Comparison of ENCODE assay signal across 14 cellular contexts in genomic region chr2:73897240-73897583, GRCh38. TPM values are rescaled to one million over a fixed set of nuclear protein-coding genes. Genes with fewer than 3 reads are reported as not detected.
A peak's percentile ranks its signal among the peaks of the same experiment; 100 is the strongest.
DNase-seq lines count a peak whose midpoint lies in the region; ATAC-seq, FAIRE-seq and TF ChIP-seq lines count a peak whose summit lies in the region.
"Had no signal": no experiment of that assay in that cellular context is flagged by ENCODE, and none has a peak within 500 bp of the region (broad histone marks: within the 10 kb centered on the region; RNA-seq: fewer than 3 reads in every experiment).

No MANE protein-coding gene starts in this region.

- peaks cover 0 to under 1% of the 10 kb centered on the region in 2 donors for H3K27me3 Mint-ChIP-seq in natural killer cell treated with Interleukin-12 subunit alpha and Interleukin-12 subunit beta and Interleukin-15 and Interleukin-18, amount 100 ng/mL, for 72 hours
- peaks cover 11% of the 10 kb centered on the region for H3K27me3 Mint-ChIP-seq in Calu3 (ENCODE audit: unreplicated experiment)

- no peak for TF ChIP-seq RAD21 in HepG2 (CRISPR knock-in tag; IDR thresholded peaks at IDR 0.05)
- TF ChIP-seq RAD21 in K562 (CRISPR knock-in tag; conservative IDR thresholded peaks at IDR 0.05 in 1 of 2, IDR thresholded peaks at IDR 0.05 in 1 of 2) = no peak

- H3K9me3 Mint-ChIP-seq in natural killer cell treated with Interleukin-12 subunit alpha and Interleukin-12 subunit beta and Interleukin-15 and Interleukin-18, amount 100 ng/mL, for 72 hours = peaks cover 5% of the 10 kb centered on the region
- H3K9me3 Mint-ChIP-seq in Calu3 (ENCODE audit: low read depth, unreplicated experiment) = no peaks in the 10 kb centered on the region

- intact Hi-C loops in HepG2 (cut with micrococcal nuclease; ENCODE audit: unreplicated experiment) (no loop called here), right lobe of liver (cut with DNase I) (no loop called here), K562 (cut with micrococcal nuclease) (no loop called here), aorta (cut with DNase I) (no loop called here), Right ventricle myocardium inferior (cut with DNase I) (no loop called here), Calu3 (cut with micrococcal nuclease; ENCODE audit: unreplicated experiment) (no loop called here)

- CTCF ChIA-PET in HepG2 (lab: Yijun Ruan, JAX; ENCODE audit: low intra/inter-chr PET ratio, low total read pairs) (no interaction called here), K562 (lab: Yijun Ruan, JAX; ENCODE audit: low intra/inter-chr PET ratio) (no interaction called here), Calu3 (lab: Charles Lee) (no interaction called here)

- TF ChIP-seq POLR2A in HepG2 (IDR thresholded peaks at IDR 0.05; ENCODE audit: insufficient read depth in 1 of 2, low read depth in 2 of 2, low read length in 2 of 2) = no peak
- TF ChIP-seq POLR2A in right lobe of liver (IDR thresholded peaks at IDR 0.05) = no peak
- no peak for TF ChIP-seq POLR2A in K562 (conservative IDR thresholded peaks at IDR 0.05)

- peak overlapping the region; percentile 80 to 97 for H3K27ac Mint-ChIP-seq in natural killer cell treated with Interleukin-12 subunit alpha and Interleukin-12 subunit beta and Interleukin-15 and Interleukin-18, amount 100 ng/mL, for 72 hours
- H3K27ac Mint-ChIP-seq in Calu3 (ENCODE audit: unreplicated experiment) = no peak overlapping the region

- peak overlapping the region; percentile 55 for H3K4me3 Mint-ChIP-seq in natural killer cell treated with Interleukin-12 subunit alpha and Interleukin-12 subunit beta and Interleukin-15 and Interleukin-18, amount 100 ng/mL, for 72 hours
- no peak overlapping the region for H3K4me3 Mint-ChIP-seq in Calu3 (ENCODE audit: low read depth, unreplicated experiment)

- 24% methylated on average over 4 of the region's 4 CpGs for WGBS in HepG2 (ENCODE audit: low lambda C conversion rate)
- WGBS in right lobe of liver (ENCODE audit: insufficient coverage, low coverage, low lambda C conversion rate, missing lambda C conversion rate) = 50% methylated on average over 2 of the region's 4 CpGs
- 26% methylated on average over 4 of the region's 4 CpGs for WGBS in K562 (ENCODE audit: insufficient coverage, low coverage, missing lambda C conversion rate)
- 4 to 22% methylated on average over 4 of the region's 4 CpGs for WGBS in aorta, 2 donors

- TF ChIP-seq CTCF in HepG2 (CRISPR knock-in tag; IDR thresholded peaks at IDR 0.05) (no peak), right lobe of liver (IDR thresholded peaks at IDR 0.05) (no peak), K562 (IDR thresholded peaks at IDR 0.05 in 2 of 3, conservative IDR thresholded peaks at IDR 0.05 in 1 of 3; ENCODE audit: insufficient read depth in 2 of 3, low read depth in 1 of 3, low read length in 3 of 3) (no peak), Calu3 (IDR thresholded peaks at IDR 0.05; ENCODE audit: unreplicated experiment) (no peak)

- no peak overlapping the region; a peak in 1 of 6 replicates for H3K4me3 ChIP-seq in HepG2 (replicated peaks in 1 of 3; ENCODE audit: insufficient read depth in 1 of 3, low read depth in 2 of 3, low read length in 3 of 3)
- H3K4me3 ChIP-seq in right lobe of liver = no peak overlapping the region
- no peak overlapping the region for H3K4me3 ChIP-seq in K562
- peak overlapping the region in 1 of 2 donors; percentile 16 for H3K4me3 ChIP-seq in aorta (ENCODE audit: low read length in 2 of 2)
- H3K4me3 ChIP-seq: adrenal gland had no signal

- H3K4me2 ChIP-seq in HepG2 (ENCODE audit: low read depth, low read length) (peak overlapping the region; percentile 36), K562 (ENCODE audit: insufficient read depth, low read length) (no peak overlapping the region; the same call in 1 of the 2 replicates)

- BruUV-seq in HepG2 (replicated peaks; lab: Mats Ljungman, UMichigan) = no TSS peak
- no TSS peak for BruUV-seq in K562 (replicated peaks; lab: Mats Ljungman, UMichigan)
- no TSS peak for BruUV-seq in Calu3 (replicated peaks; lab: Mats Ljungman, UMichigan)

- H2AFZ ChIP-seq in HepG2 (ENCODE audit: low read length) (peak overlapping the region; percentile 9), K562 (ENCODE audit: low read depth, low read length) (peak overlapping the region; percentile 81)

- H3K9me3 ChIP-seq in HepG2 (ENCODE audit: low read length) (no peaks in the 10 kb centered on the region), right lobe of liver (no peaks in the 10 kb centered on the region), K562 (replicated peaks; ENCODE audit: control insufficient read depth, insufficient read depth, low read depth, low read length) (no peaks in the 10 kb centered on the region; the same call in 1 of the 2 replicates), aorta (ENCODE audit: control insufficient read depth, low read length) (no peaks in the 10 kb centered on the region)
- H3K9me3 ChIP-seq: adrenal gland had no signal

- no peaks in the 10 kb centered on the region for H3K9me1 ChIP-seq in K562 (ENCODE audit: control insufficient read depth, insufficient read depth, low read length)

- H3K27me3 ChIP-seq in HepG2 (ENCODE audit: control insufficient read depth in 1 of 2, insufficient read depth in 2 of 2, low read length in 2 of 2) (peaks cover 6 to 73% of the 10 kb centered on the region in 2 experiments; a peak in 4 of 5 replicates), right lobe of liver (no peaks in the 10 kb centered on the region), K562 (ENCODE audit: control insufficient read depth in 2 of 2, insufficient read depth in 2 of 2, low read length in 2 of 2) (no peaks in the 10 kb centered on the region), aorta (ENCODE audit: control insufficient read depth in 1 of 2, insufficient read depth in 2 of 2, low read length in 1 of 2) (no peaks in the 10 kb centered on the region)
- H3K27me3 ChIP-seq: adrenal gland had no signal

- H3K79me2 ChIP-seq in HepG2 (ENCODE audit: insufficient read depth, low read length) (no peaks in the 10 kb centered on the region), K562 (ENCODE audit: control insufficient read depth, insufficient read depth, low read length) (no peaks in the 10 kb centered on the region)

- no peak overlapping the region for H3K27ac ChIP-seq in HepG2 (ENCODE audit: extremely low read length, insufficient read depth, low read length)
- H3K27ac ChIP-seq in right lobe of liver = no peak overlapping the region
- H3K27ac ChIP-seq in K562 (ENCODE audit: extremely low read depth, low read depth, low read length) = no peak overlapping the region
- peak overlapping the region; percentile 13 to 23 for H3K27ac ChIP-seq in aorta (ENCODE audit: low read depth in 1 of 2, low read length in 2 of 2)
- H3K27ac ChIP-seq: adrenal gland had no signal

- no peak for TF ChIP-seq EP300 in HepG2 (IDR thresholded peaks at IDR 0.05; ENCODE audit: low read depth in 2 of 2, low read length in 2 of 2)
- no peak for TF ChIP-seq EP300 in HepG2 (CRISPR knock-in tag; IDR thresholded peaks at IDR 0.05; ENCODE audit: borderline replicate concordance)
- no peak for TF ChIP-seq EP300 in K562 (IDR thresholded peaks at IDR 0.05; ENCODE audit: low read length)

- H4K20me1 ChIP-seq in HepG2 (ENCODE audit: insufficient read depth, low read length) (no peaks in the 10 kb centered on the region), K562 (replicated peaks; ENCODE audit: control insufficient read depth, insufficient read depth, low read length) (no peaks in the 10 kb centered on the region)

- H3K36me3 Mint-ChIP-seq in natural killer cell treated with Interleukin-12 subunit alpha and Interleukin-12 subunit beta and Interleukin-15 and Interleukin-18, amount 100 ng/mL, for 72 hours = no peaks in the 10 kb centered on the region
- H3K36me3 Mint-ChIP-seq in Calu3 (ENCODE audit: insufficient read depth, unreplicated experiment) = no peaks in the 10 kb centered on the region

- H3K9ac ChIP-seq in HepG2 (ENCODE audit: insufficient read depth, low read depth, low read length) (no peak overlapping the region), K562 (ENCODE audit: insufficient read depth in 1 of 2, low read depth in 2 of 2, low read length in 2 of 2) (peak overlapping the region in 1 of 2 experiments; percentile 28; a peak in 1 of 4 replicates)

- H3K4me1 ChIP-seq in HepG2 (ENCODE audit: insufficient read depth, low read length) (peaks cover 16% of the 10 kb centered on the region), right lobe of liver (no peaks in the 10 kb centered on the region), K562 (replicated peaks in 1 of 2; ENCODE audit: control insufficient read depth in 2 of 2, insufficient read depth in 2 of 2, low read length in 2 of 2) (peaks cover 0 to 10% of the 10 kb centered on the region in 2 experiments; a peak in 1 of 5 replicates), aorta (ENCODE audit: control insufficient read depth in 1 of 2, insufficient read depth in 2 of 2, low read length in 2 of 2) (no peaks in the 10 kb centered on the region)
- H3K4me1 ChIP-seq: adrenal gland had no signal

- DNase-seq in HepG2 (ENCODE audit: low spot score) = no peak
- DNase-seq in right lobe of liver = no peak
- no peak for DNase-seq in K562 (ENCODE audit: extremely low read depth in 1 of 4, low spot score in 3 of 4)
- DNase-seq in natural killer cell treated with Interleukin-12 subunit alpha and Interleukin-12 subunit beta and Interleukin-15 and Interleukin-18, amount 100 ng/mL, for 72 hours (ENCODE audit: low spot score) = no peak
- DNase-seq in aorta = peak in 1 of 2 donors; percentile 47
- no peak for DNase-seq in NCI-H128 (lab: John Stamatoyannopoulos, UW; ENCODE audit: unreplicated experiment)
- DNase-seq in Right ventricle myocardium inferior (ENCODE audit: missing footprints) = no peak
- no peak for DNase-seq in Calu3
- DNase-seq: adrenal gland, DMS53, foreskin melanocyte, NCI-H446, PC-3 had no signal

- H3K36me3 ChIP-seq in HepG2 (replicated peaks in 1 of 2; ENCODE audit: control insufficient read depth in 1 of 2, insufficient read depth in 2 of 2, low read length in 2 of 2) (no peaks in the 10 kb centered on the region), right lobe of liver (no peaks in the 10 kb centered on the region), K562 (ENCODE audit: control insufficient read depth, insufficient read depth, low read length) (no peaks in the 10 kb centered on the region), aorta (ENCODE audit: control insufficient read depth in 1 of 2, insufficient read depth in 2 of 2, low read length in 1 of 2) (peaks cover 4 to 6% of the 10 kb centered on the region in 2 donors)
- H3K36me3 ChIP-seq: adrenal gland had no signal

- in situ Hi-C loops in HepG2 (cut with HindIII; ENCODE audit: extremely low pct_ligation_motif_present, low pct_unique_long_range_greater_than_20kb) = no loop called here
- in situ Hi-C loops in K562 (cut with MboI) = no loop called here

- H3K4me1 Mint-ChIP-seq in natural killer cell treated with Interleukin-12 subunit alpha and Interleukin-12 subunit beta and Interleukin-15 and Interleukin-18, amount 100 ng/mL, for 72 hours (ENCODE audit: low read depth in 2 of 2) = peaks cover 35 to 41% of the 10 kb centered on the region in 2 donors
- H3K4me1 Mint-ChIP-seq in Calu3 (ENCODE audit: low read depth, unreplicated experiment) = peaks cover 7% of the 10 kb centered on the region

- ATAC-seq in HepG2 (peak; percentile 40), right lobe of liver (no peak), K562 (peak; percentile 53), aorta (ENCODE audit: low FRiP score) (no peak), Right ventricle myocardium inferior (no peak)
- no peak for ATAC-seq in natural killer cell treated with Interleukin-12 subunit alpha and Interleukin-12 subunit beta and Interleukin-15 and Interleukin-18, amount 100 ng/mL, for 72 hours
- ATAC-seq: PC-3 had no signal

- POLR2A ChIA-PET in HepG2 (lab: Yijun Ruan, JAX) = no interaction called here
- POLR2A ChIA-PET in K562 (lab: Yijun Ruan, JAX) = interaction anchor here (0.7 to 1.3 kb wide), 2 partner anchors 24 to 213 kb away, joined by 3 read pairs; no protein-coding TSS in a partner anchor

- FAIRE-seq in HepG2 (lab: Jason Lieb, UNC) (no peak), K562 (lab: Jason Lieb, UNC) (no peak)

RNA-seq across cellular contexts. Expression of gene ACTG2, which starts 4.4 kb away (rescaled TPM):
- 0.13 and 0.14 TPM in 2 replicates for total RNA-seq in HepG2 (2016; rRNA removed; fragmentation: Illumina TruSeq; extraction: Trizol)
- not detected in 2 replicates for total RNA-seq in HepG2 (2016; cell fraction: cytosol; rRNA removed; fragmentation: Illumina TruSeq; extraction: Trizol; ENCODE audit: low read depth)
- total RNA-seq in HepG2 (2016; cell fraction: insoluble cytoplasmic fraction; rRNA removed; fragmentation: Illumina TruSeq; extraction: Trizol) = 0.06 and 0.43 TPM in 2 replicates
- total RNA-seq in HepG2 (2016; cell fraction: membrane; rRNA removed; fragmentation: Illumina TruSeq; extraction: Trizol) = 0.15 TPM in 1 of 2 replicates, not detected in the other
- 0.28 TPM in 1 of 2 replicates, not detected in the other for total RNA-seq in HepG2 (2016; cell fraction: nucleus; rRNA removed; fragmentation: Illumina TruSeq; extraction: Trizol)
- not detected in 2 replicates for polyA plus RNA-seq in HepG2 (2011; rRNA removed)
- 0.04 and 0.05 TPM in 2 replicates for polyA plus RNA-seq in HepG2 (2011; cell fraction: cytosol; rRNA removed)
- polyA plus RNA-seq in HepG2 (2011; cell fraction: nucleus; rRNA removed) = not detected in 2 replicates
- 0.12 TPM in 1 of 2 replicates, not detected in the other for polyA plus RNA-seq in HepG2 (2012)
- polyA plus RNA-seq in HepG2 (2016; cell fraction: cytosol; fragmentation: Illumina TruSeq; extraction: Trizol; ENCODE audit: low read depth) = 0.11 and 0.15 TPM in 2 replicates
- polyA plus RNA-seq in HepG2 (2016; cell fraction: insoluble cytoplasmic fraction; fragmentation: Illumina TruSeq; extraction: Trizol; ENCODE audit: low read depth) = 0.32 and 0.35 TPM in 2 replicates
- not detected in 2 replicates for polyA plus RNA-seq in HepG2 (2016; cell fraction: membrane; fragmentation: Illumina TruSeq; extraction: Trizol; ENCODE audit: low read depth)
- polyA plus RNA-seq in HepG2 (2016; cell fraction: nucleus; fragmentation: Illumina TruSeq; extraction: Trizol; ENCODE audit: insufficient read depth, low read depth) = 0.45 and 0.98 TPM in 2 replicates
- polyA minus RNA-seq in HepG2 (2011; rRNA and poly(A)+ RNA removed; ENCODE audit: low replicate concordance) = 0.28 TPM in 1 of 2 replicates, not detected in the other
- polyA minus RNA-seq in HepG2 (2011; cell fraction: cytosol; rRNA and poly(A)+ RNA removed) = not detected in 2 replicates
- polyA minus RNA-seq in HepG2 (2011; cell fraction: nucleus; rRNA and poly(A)+ RNA removed) = not detected in 2 replicates
- total RNA-seq in right lobe of liver = 10 to 100 TPM in 1 of 6 experiments, 1 to 10 TPM in 4, under 1 TPM in 1; 0.39 to 12.8 (median 1.1) TPM
- not detected in 2 replicates for total RNA-seq in K562 (2011; cell fraction: chromatin; rRNA removed; ENCODE audit: low replicate concordance)
- not detected in 2 replicates for total RNA-seq in K562 (2011; cell fraction: nucleolus; rRNA removed)
- not detected in 2 replicates for total RNA-seq in K562 (2011; cell fraction: nucleoplasm; rRNA removed)
- total RNA-seq in K562 (2014; rRNA removed) = not detected in 2 replicates
- not detected in 2 replicates for total RNA-seq in K562 (2014; rRNA removed; fragmentation: Illumina TruSeq; extraction: Trizol)
- total RNA-seq in K562 (2015; rRNA removed; fragmentation: Illumina TruSeq; extraction: Trizol) = not detected in 2 replicates
- total RNA-seq in K562 (2021) = 0.60 and 0.67 TPM in 2 replicates
- not detected in 2 replicates for polyA plus RNA-seq in K562 (2011; rRNA removed)
- not detected in 2 replicates for polyA plus RNA-seq in K562 (2011; cell fraction: cytosol; rRNA removed)
- polyA plus RNA-seq in K562 (2011; cell fraction: nucleus; rRNA removed) = not detected in 2 replicates
- polyA plus RNA-seq in K562 (2012) = 0.22 and 0.39 TPM in 2 replicates
- polyA plus RNA-seq in K562 (2014; fragmentation: Illumina TruSeq; extraction: Trizol) = not detected in 2 replicates
- polyA plus RNA-seq in K562 (2014; fragmentation: Nextera tagmentation; extraction: Ambion mirVana) = under 1 TPM in 1 of 2 experiments, not detected in 1; 0.06 TPM
- polyA plus RNA-seq in K562 (2014; rRNA removed) = not detected in 2 replicates
- polyA minus RNA-seq in K562 (2011; rRNA and poly(A)+ RNA removed) = not detected in 2 replicates
- polyA minus RNA-seq in K562 (2011; cell fraction: cytosol; rRNA and poly(A)+ RNA removed) = not detected in 2 replicates
- polyA minus RNA-seq in K562 (2011; cell fraction: nucleus; rRNA and poly(A)+ RNA removed) = not detected in 2 replicates
- total RNA-seq in natural killer cell treated with Interleukin-12 subunit alpha and Interleukin-12 subunit beta and Interleukin-15 and Interleukin-18, amount 100 ng/mL, for 72 hours = not detected
- 1,000 to 10,000 TPM in 1 of 2 donors, 100 to 1,000 TPM in 1; 416 to 1,843 TPM for total RNA-seq in aorta
- 100 to 1,000 TPM; 119 to 301 TPM for polyA plus RNA-seq in aorta
- 1.9 TPM for total RNA-seq in Right ventricle myocardium inferior
- total RNA-seq in Calu3 (2022) = not detected in 2 replicates
- total RNA-seq: T-helper 2 cell treated with Interferon-gamma antibody and Interleukin-4, amounts not matched to agents 100 ng/mL and 5 ng/mL, for 36 hours had no signal

RNA-seq across cellular contexts. Expression of gene DGUOK, which starts 29.5 kb away (rescaled TPM):
- 105 and 130 TPM in 2 replicates for total RNA-seq in HepG2 (2016; rRNA removed; fragmentation: Illumina TruSeq; extraction: Trizol)
- 22.6 and 22.7 TPM in 2 replicates for total RNA-seq in HepG2 (2016; cell fraction: cytosol; rRNA removed; fragmentation: Illumina TruSeq; extraction: Trizol; ENCODE audit: low read depth)
- total RNA-seq in HepG2 (2016; cell fraction: insoluble cytoplasmic fraction; rRNA removed; fragmentation: Illumina TruSeq; extraction: Trizol) = 106 and 144 TPM in 2 replicates
- 48.1 and 55.5 TPM in 2 replicates for total RNA-seq in HepG2 (2016; cell fraction: membrane; rRNA removed; fragmentation: Illumina TruSeq; extraction: Trizol)
- 47.4 and 51.2 TPM in 2 replicates for total RNA-seq in HepG2 (2016; cell fraction: nucleus; rRNA removed; fragmentation: Illumina TruSeq; extraction: Trizol)
- 124 and 137 TPM in 2 replicates for polyA plus RNA-seq in HepG2 (2011; rRNA removed)
- polyA plus RNA-seq in HepG2 (2011; cell fraction: cytosol; rRNA removed) = 118 and 121 TPM in 2 replicates
- 36.3 and 40.1 TPM in 2 replicates for polyA plus RNA-seq in HepG2 (2011; cell fraction: nucleus; rRNA removed)
- polyA plus RNA-seq in HepG2 (2012) = 107 and 124 TPM in 2 replicates
- polyA plus RNA-seq in HepG2 (2016; cell fraction: cytosol; fragmentation: Illumina TruSeq; extraction: Trizol; ENCODE audit: low read depth) = 26.7 and 29.0 TPM in 2 replicates
- 184 and 199 TPM in 2 replicates for polyA plus RNA-seq in HepG2 (2016; cell fraction: insoluble cytoplasmic fraction; fragmentation: Illumina TruSeq; extraction: Trizol; ENCODE audit: low read depth)
- 57.6 and 62.2 TPM in 2 replicates for polyA plus RNA-seq in HepG2 (2016; cell fraction: membrane; fragmentation: Illumina TruSeq; extraction: Trizol; ENCODE audit: low read depth)
- polyA plus RNA-seq in HepG2 (2016; cell fraction: nucleus; fragmentation: Illumina TruSeq; extraction: Trizol; ENCODE audit: insufficient read depth, low read depth) = 105 and 115 TPM in 2 replicates
- 25.9 and 35.0 TPM in 2 replicates for polyA minus RNA-seq in HepG2 (2011; rRNA and poly(A)+ RNA removed; ENCODE audit: low replicate concordance)
- 23.1 and 30.6 TPM in 2 replicates for polyA minus RNA-seq in HepG2 (2011; cell fraction: cytosol; rRNA and poly(A)+ RNA removed)
- 23.6 and 37.7 TPM in 2 replicates for polyA minus RNA-seq in HepG2 (2011; cell fraction: nucleus; rRNA and poly(A)+ RNA removed)
- total RNA-seq in right lobe of liver = 10 to 100 TPM; 16.6 to 33.1 (median 22.6) TPM
- 33.8 and 38.3 TPM in 2 replicates for total RNA-seq in K562 (2011; cell fraction: chromatin; rRNA removed; ENCODE audit: low replicate concordance)
- total RNA-seq in K562 (2011; cell fraction: nucleolus; rRNA removed) = 33.5 and 37.1 TPM in 2 replicates
- total RNA-seq in K562 (2011; cell fraction: nucleoplasm; rRNA removed) = 36.7 and 58.4 TPM in 2 replicates
- 67.0 and 68.4 TPM in 2 replicates for total RNA-seq in K562 (2014; rRNA removed)
- total RNA-seq in K562 (2014; rRNA removed; fragmentation: Illumina TruSeq; extraction: Trizol) = 79.0 and 87.6 TPM in 2 replicates
- 83.4 and 91.1 TPM in 2 replicates for total RNA-seq in K562 (2015; rRNA removed; fragmentation: Illumina TruSeq; extraction: Trizol)
- 91.7 and 92.5 TPM in 2 replicates for total RNA-seq in K562 (2021)
- polyA plus RNA-seq in K562 (2011; rRNA removed) = 129 and 170 TPM in 2 replicates
- polyA plus RNA-seq in K562 (2011; cell fraction: cytosol; rRNA removed) = 125 and 156 TPM in 2 replicates
- 64.6 and 74.4 TPM in 2 replicates for polyA plus RNA-seq in K562 (2011; cell fraction: nucleus; rRNA removed)
- polyA plus RNA-seq in K562 (2012) = 79.1 and 122 TPM in 2 replicates
- 139 and 147 TPM in 2 replicates for polyA plus RNA-seq in K562 (2014; fragmentation: Illumina TruSeq; extraction: Trizol)
- 100 to 1,000 TPM; 258 to 288 TPM for polyA plus RNA-seq in K562 (2014; fragmentation: Nextera tagmentation; extraction: Ambion mirVana)
- polyA plus RNA-seq in K562 (2014; rRNA removed) = 126 and 140 TPM in 2 replicates
- 33.3 and 40.1 TPM in 2 replicates for polyA minus RNA-seq in K562 (2011; rRNA and poly(A)+ RNA removed)
- 25.8 and 39.5 TPM in 2 replicates for polyA minus RNA-seq in K562 (2011; cell fraction: cytosol; rRNA and poly(A)+ RNA removed)
- 28.5 and 30.0 TPM in 2 replicates for polyA minus RNA-seq in K562 (2011; cell fraction: nucleus; rRNA and poly(A)+ RNA removed)
- 10 to 100 TPM; 87.1 to 92.6 TPM for total RNA-seq in natural killer cell treated with Interleukin-12 subunit alpha and Interleukin-12 subunit beta and Interleukin-15 and Interleukin-18, amount 100 ng/mL, for 72 hours
- 10 to 100 TPM; 47.5 to 49.8 TPM for total RNA-seq in aorta
- 10 to 100 TPM; 85.5 to 86.7 TPM for polyA plus RNA-seq in aorta
- total RNA-seq in Right ventricle myocardium inferior = 17.9 TPM
- 78.6 and 82.8 TPM in 2 replicates for total RNA-seq in Calu3 (2022)

Comparison
In these comparisons a context has a peak if more than half of its experiments do, and no peak if none do; other contexts are left out.
1. ATAC-seq: peak in HepG2 (single experiment) and K562 (single experiment); none in right lobe of liver (0 of 4), natural killer cell treated with Interleukin-12 subunit alpha and Interleukin-12 subunit beta and Interleukin-15 and Interleukin-18, amount 100 ng/mL, for 72 hours (0 of 2), aorta (single experiment) and Right ventricle myocardium inferior (single experiment).
2. H3K27ac ChIP-seq: peak in aorta (2 of 2); none in HepG2 (single experiment), right lobe of liver (0 of 3) and K562 (single experiment).
3. RNA of gene ACTG2, which starts 4.4 kb away (total RNA-seq): 416 to 1,843 TPM in aorta; 1.9 TPM in Right ventricle myocardium inferior (single experiment), 0.39 to 12.8 TPM in right lobe of liver, 0.06 to 0.43 TPM in HepG2, 0.60 to 0.67 TPM in K562, not detected in natural killer cell treated with Interleukin-12 subunit alpha and Interleukin-12 subunit beta and Interleukin-15 and Interleukin-18, amount 100 ng/mL, for 72 hours and not detected in Calu3; every median in the first group is over 10 times any median in the second.
4. Of the 241 proteins assayed by ChIP-seq in both HepG2 and K562: peak only in HepG2: XRCC5; only in K562: none; in both: none; in neither: 240.